ENCODE assay signal across 2 cellular contexts in genomic region chr11:65580031-65580692, GRCh38.
TF ChIP-seq lines count a peak whose summit lies in the region.

No MANE protein-coding gene starts in this region.

TF ChIP-seq in HEK293, 187 proteins besides CTCF, POLR2A, EP300 and RAD21:
- TF ChIP-seq ZNF121 (tag by site-specific recombination; IDR thresholded peaks at IDR 0.05), result no peak
- 0 out of 2 replicates have a peak, but pooled peaks have one; percentile 46 for TF ChIP-seq BCL11A (tag by site-specific recombination; IDR thresholded peaks at IDR 0.05; ENCODE audit: low read depth)
- TF ChIP-seq BCL11B (tag by site-specific recombination; IDR thresholded peaks at IDR 0.05; ENCODE audit: low read depth), result peak; percentile 89
TF ChIP-seq in HEK293: peak in this region for 2.

TF ChIP-seq in H1, 55 proteins besides CTCF, POLR2A, EP300 and RAD21:
- TF ChIP-seq KDM1A (IDR thresholded peaks at IDR 0.05; ENCODE audit: borderline replicate concordance, low read length) (no peak), POLR2AphosphoS5 (IDR thresholded peaks at IDR 0.05; ENCODE audit: low read depth, low read length) (no peak), RFX5 (IDR thresholded peaks at IDR 0.05; ENCODE audit: borderline replicate concordance, low read depth, low read length) (no peak), YY1 (IDR thresholded peaks at IDR 0.05; ENCODE audit: low read depth, low read length) (no peak), RBBP5 (IDR thresholded peaks at IDR 0.05; ENCODE audit: borderline replicate concordance, low read depth, low read length) (no peak), TAF1 (IDR thresholded peaks at IDR 0.05; ENCODE audit: low read depth, low read length) (no peak), ZNF274 (IDR thresholded peaks at IDR 0.05; ENCODE audit: borderline replicate concordance, extremely low read depth, low read length) (no peak), HDAC6 (IDR thresholded peaks at IDR 0.05; ENCODE audit: low read depth, low read length) (no peak), CTBP2 (IDR thresholded peaks at IDR 0.05; ENCODE audit: borderline replicate concordance, insufficient read depth, insufficient read length, low read length) (no peak), USF2 (IDR thresholded peaks at IDR 0.05; ENCODE audit: low read length) (no peak), ASH2L (IDR thresholded peaks at IDR 0.05; ENCODE audit: low read length) (no peak), RXRA (IDR thresholded peaks at IDR 0.05; ENCODE audit: insufficient read depth, low read depth, low read length) (no peak), SP1 (IDR thresholded peaks at IDR 0.05; ENCODE audit: low read depth, low read length) (no peak)
